Comparison of ENCODE assay signal across 10 cellular contexts in genomic region chr4:173538148-173538902, GRCh38. TPM values are rescaled to one million over a fixed set of nuclear protein-coding genes. Genes with fewer than 3 reads are reported as not detected.
DNase-seq lines count a peak whose midpoint lies in the region; ATAC-seq and TF ChIP-seq lines count a peak whose summit lies in the region.
"Had no signal": no experiment of that assay in that cellular context is flagged by ENCODE, and none has a peak within 500 bp of the region (broad histone marks: within the 10 kb centered on the region; RNA-seq: fewer than 3 reads in every experiment).

No MANE protein-coding gene starts in this region.

- DNase-seq in SHP77 (lab: John Stamatoyannopoulos, UW) (peak; percentile 18 to 33), SHP77 treated with DMSO at 0.1 percent for 48 hours (lab: John Stamatoyannopoulos, UW) (no peak), NOMO-1 treated with DMSO at 0.1 percent for 48 hours (lab: John Stamatoyannopoulos, UW; ENCODE audit: unreplicated experiment) (peak; percentile 95), fibroblast of pulmonary artery (ENCODE audit: low read depth) (no peak), ovary (peak in 3 of 5 donors; percentile 29 to 64 (median 47)), RPMI8226 (no peak)
- no peak for DNase-seq in stimulated activated CD4-positive, alpha-beta T cell treated with anti-CD3 and anti-CD28 coated beads, Interleukin-12 subunit alpha, Interleukin-12 subunit beta, amount 100 ng/mL, for 4 hours

- H3K4me1 ChIP-seq in ovary (ENCODE audit: insufficient read depth), result peaks cover 2% of the 10 kb centered on the region
- H3K4me1 ChIP-seq: BLaER1 treated with 17β-estradiol and CSF1 and Interleukin-3, amounts not matched to agents 10 nM and 100 nM had no signal

- peak overlapping the region; percentile 31 for H3K27ac ChIP-seq in ovary
- H3K27ac ChIP-seq: BLaER1 treated with 17β-estradiol and CSF1 and Interleukin-3, amounts not matched to agents 10 nM and 100 nM had no signal

- intact Hi-C loops in ovary (cut with DNase I), result no loop called here

- no peaks in the 10 kb centered on the region for H3K36me3 ChIP-seq in ovary
- H3K36me3 ChIP-seq: BLaER1 treated with 17β-estradiol and CSF1 and Interleukin-3, amounts not matched to agents 10 nM and 100 nM had no signal

- TF ChIP-seq POLR2A in ovary (IDR thresholded peaks at IDR 0.05), result no peak

- no peak for ATAC-seq in HG03045 (IDR thresholded peaks at IDR 0.05; ENCODE audit: unreplicated experiment)

- WGBS in ovary, 3 donors, result 28 to 37% (median 36%) methylated on average over 59 of the region's 59 CpGs

- H3K27me3 ChIP-seq in ovary, result no peaks in the 10 kb centered on the region

- no peaks in the 10 kb centered on the region for H3K9me3 ChIP-seq in ovary

- TF ChIP-seq EP300 in ovary (IDR thresholded peaks at IDR 0.05), result no peak

- H3K4me3 ChIP-seq in fibroblast of pulmonary artery (replicated peaks; ENCODE audit: low read depth, low read length), result peak overlapping the region; percentile 53
- peak overlapping the region; percentile 39 for H3K4me3 ChIP-seq in ovary
- H3K4me3 ChIP-seq: BLaER1 treated with 17β-estradiol and CSF1 and Interleukin-3, amounts not matched to agents 10 nM and 100 nM had no signal

- no peak for TF ChIP-seq CTCF in fibroblast of pulmonary artery (IDR thresholded peaks at IDR 0.05; ENCODE audit: low read length, missing control alignments)
- TF ChIP-seq CTCF in ovary (IDR thresholded peaks at IDR 0.05), result no peak

RNA-seq across cellular contexts. Expression of gene HAND2, which starts 8.3 kb away (rescaled TPM):
- 10 to 100 TPM; 12.9 to 99.9 (median 44.1) TPM for total RNA-seq in ovary
- polyA plus RNA-seq in ovary, result 10 to 100 TPM; 32.4 to 39.6 TPM
- total RNA-seq: lung microvascular endothelial cell had no signal

Comparison
In these comparisons a context has a peak if more than half of its experiments do, and no peak if none do; other contexts are left out.
1. DNase-seq: peak in SHP77 (2 of 2), NOMO-1 treated with DMSO at 0.1 percent for 48 hours (single experiment) and ovary (3 of 5); none in SHP77 treated with DMSO at 0.1 percent for 48 hours (single experiment), fibroblast of pulmonary artery (single experiment), stimulated activated CD4-positive, alpha-beta T cell treated with anti-CD3 and anti-CD28 coated beads, Interleukin-12 subunit alpha, Interleukin-12 subunit beta, amount 100 ng/mL, for 4 hours (single experiment) and RPMI8226 (single experiment).